In the genomic region with DNA sequence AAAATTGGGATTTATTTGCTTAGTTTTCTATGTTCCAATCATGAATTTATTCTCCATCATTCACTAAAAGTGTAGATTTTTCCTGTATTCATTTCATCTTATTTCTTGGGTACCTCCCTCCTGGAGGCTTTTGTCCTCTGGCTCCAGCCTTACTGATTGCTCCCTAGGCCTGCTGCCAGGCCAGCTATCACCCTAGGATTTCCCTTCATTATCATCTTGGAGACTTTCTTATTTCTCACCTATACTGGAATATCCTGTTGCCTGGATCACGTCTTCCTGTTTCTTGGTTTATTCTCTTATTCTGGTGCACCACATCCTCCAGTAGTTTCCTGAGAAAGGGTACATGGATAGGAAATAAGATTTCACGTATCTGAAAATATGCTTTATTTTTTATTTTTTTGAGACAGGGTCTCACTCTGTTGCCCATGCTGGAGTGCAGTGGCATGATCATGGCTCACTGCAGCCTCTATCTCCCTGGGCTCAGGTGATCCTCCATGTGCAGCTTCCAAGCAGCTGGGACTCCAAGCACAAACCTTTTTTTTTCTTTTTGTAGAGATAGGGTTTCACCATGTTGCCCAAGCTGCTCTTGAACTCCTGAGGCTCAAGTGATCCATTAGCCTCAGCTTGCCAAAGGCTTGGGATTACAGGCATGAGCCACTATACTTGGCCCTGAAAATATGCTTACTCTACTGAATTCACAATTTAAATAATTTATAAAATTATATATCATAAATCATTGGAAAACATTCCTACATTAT, we compare ENCODE assay signal across 26 cellular contexts. TPM values are rescaled to one million over a fixed set of nuclear protein-coding genes. Genes with fewer than 3 reads are reported as not detected.
A peak's percentile ranks its signal among the peaks of the same experiment; 100 is the strongest.
DNase-seq lines count a peak whose midpoint lies in the region; ATAC-seq and TF ChIP-seq lines count a peak whose summit lies in the region.
"Had no signal": no experiment of that assay in that cellular context is flagged by ENCODE, and none has a peak within 500 bp of the region (broad histone marks: within the 10 kb centered on the region; RNA-seq: fewer than 3 reads in every experiment).

No MANE protein-coding gene starts in this region.

- peaks cover 11% of the 10 kb centered on the region for H3K4me1 ChIP-seq in psoas muscle
- no peaks in the 10 kb centered on the region for H3K4me1 ChIP-seq in mucosa of descending colon (ENCODE audit: low read depth)

- H3K9me3 ChIP-seq in psoas muscle (no peaks in the 10 kb centered on the region), mucosa of descending colon (no peaks in the 10 kb centered on the region)
- H3K9me3 ChIP-seq: MG63 had no signal

- no peaks in the 10 kb centered on the region for H3K9me3 Mint-ChIP-seq in activated naive CD8-positive, alpha-beta T cell treated with anti-CD3 and anti-CD28 coated beads, Interleukin-2, amount 10 ng/mL, durations not matched to agents 7 days and 5 days
- no peaks in the 10 kb centered on the region for H3K9me3 Mint-ChIP-seq in activated naive CD8-positive, alpha-beta T cell treated with anti-CD3 and anti-CD28 coated beads for 36 hours
- H3K9me3 Mint-ChIP-seq: CD4-positive, alpha-beta T cell; GM23338; IgD-negative memory B cell had no signal

- H3K36me3 ChIP-seq in psoas muscle (ENCODE audit: insufficient read depth in 1 of 2, low read depth in 1 of 2) (peaks cover 5% of the 10 kb centered on the region in 2 donors), mucosa of descending colon (ENCODE audit: low read depth) (no peaks in the 10 kb centered on the region)
- H3K36me3 ChIP-seq: MG63 had no signal

- H3K36me3 Mint-ChIP-seq in activated naive CD8-positive, alpha-beta T cell treated with anti-CD3 and anti-CD28 coated beads, Interleukin-2, amount 10 ng/mL, durations not matched to agents 7 days and 5 days = peaks cover 19% of the 10 kb centered on the region
- H3K36me3 Mint-ChIP-seq in activated naive CD8-positive, alpha-beta T cell treated with anti-CD3 and anti-CD28 coated beads for 36 hours = peaks cover 2% of the 10 kb centered on the region
- H3K36me3 Mint-ChIP-seq: IgD-negative memory B cell had no signal

- H3K4me3 Mint-ChIP-seq in activated naive CD8-positive, alpha-beta T cell treated with anti-CD3 and anti-CD28 coated beads, Interleukin-2, amount 10 ng/mL, durations not matched to agents 7 days and 5 days = peak overlapping the region; percentile 72
- no peak overlapping the region for H3K4me3 Mint-ChIP-seq in activated naive CD8-positive, alpha-beta T cell treated with anti-CD3 and anti-CD28 coated beads for 36 hours
- H3K4me3 Mint-ChIP-seq: B cell; CD4-positive, alpha-beta T cell; GM23338; IgD-negative memory B cell had no signal

- H3K27me3 Mint-ChIP-seq in activated naive CD8-positive, alpha-beta T cell treated with anti-CD3 and anti-CD28 coated beads, Interleukin-2, amount 10 ng/mL, durations not matched to agents 7 days and 5 days = no peaks in the 10 kb centered on the region
- H3K27me3 Mint-ChIP-seq in activated naive CD8-positive, alpha-beta T cell treated with anti-CD3 and anti-CD28 coated beads for 36 hours = no peaks in the 10 kb centered on the region
- H3K27me3 Mint-ChIP-seq: B cell; CD4-positive, alpha-beta T cell; IgD-negative memory B cell had no signal

- intact Hi-C loops in psoas muscle (cut with DNase I) = no loop called here
- intact Hi-C loops in mucosa of descending colon (cut with DNase I, micrococcal nuclease) = no loop called here

- peaks cover 23% of the 10 kb centered on the region for H3K4me1 Mint-ChIP-seq in activated naive CD8-positive, alpha-beta T cell treated with anti-CD3 and anti-CD28 coated beads, Interleukin-2, amount 10 ng/mL, durations not matched to agents 7 days and 5 days
- peaks cover 8% of the 10 kb centered on the region for H3K4me1 Mint-ChIP-seq in activated naive CD8-positive, alpha-beta T cell treated with anti-CD3 and anti-CD28 coated beads for 36 hours
- H3K4me1 Mint-ChIP-seq: GM23338 had no signal

- H3K4me3 ChIP-seq in psoas muscle (no peak overlapping the region), mucosa of descending colon (no peak overlapping the region)
- H3K4me3 ChIP-seq: GM23338, MG63, PC-9 had no signal

- H3K27me3 ChIP-seq in psoas muscle (ENCODE audit: insufficient read depth in 3 of 3, low read length in 2 of 3) = no peaks in the 10 kb centered on the region
- H3K27me3 ChIP-seq: MG63 had no signal

- TF ChIP-seq CTCF in psoas muscle (IDR thresholded peaks at IDR 0.05) (no peak), mucosa of descending colon (IDR thresholded peaks at IDR 0.05) (no peak)

- no peak for ATAC-seq in activated naive CD8-positive, alpha-beta T cell treated with anti-CD3 and anti-CD28 coated beads, Interleukin-2, amount 10 ng/mL, durations not matched to agents 7 days and 5 days (ENCODE audit: low read depth)
- peak; percentile 78 to 92 (median 86) for ATAC-seq in psoas muscle
- no peak for ATAC-seq in mucosa of descending colon
- ATAC-seq in GM19395 (IDR thresholded peaks at IDR 0.05; ENCODE audit: unreplicated experiment) = no peak
- ATAC-seq: GM23338 had no signal

- POLR2A ChIA-PET in activated naive CD8-positive, alpha-beta T cell treated with anti-CD3 and anti-CD28 coated beads, Interleukin-2, amount 10 ng/mL, durations not matched to agents 7 days and 5 days (lab: Charles Lee) = interaction anchor here (3.0 kb wide), 1 partner anchor 13 kb away, joined by 11 read pairs; the partner anchor contains the start of gene KPNB1

- H3K27ac ChIP-seq in psoas muscle = peak overlapping the region; percentile 11
- H3K27ac ChIP-seq: 22Rv1, PC-9, RWPE1 had no signal

- WGBS in psoas muscle, 3 donors = 65 to 85% (median 73%) methylated on average over 2 of the region's 2 CpGs

- DNase-seq in NCI-H2107 treated with DMSO at 0.1 percent for 48 hours (lab: John Stamatoyannopoulos, UW; ENCODE audit: unreplicated experiment) (peak; percentile 63), NCI-H2107 (lab: John Stamatoyannopoulos, UW) (no peak), fibroblast of gingiva (ENCODE audit: low read depth) (peak; percentile 24), psoas muscle (no peak), mucosa of descending colon (no peak)
- DNase-seq in activated naive CD8-positive, alpha-beta T cell treated with anti-CD3 and anti-CD28 coated beads, Interleukin-2, amount 10 ng/mL, durations not matched to agents 7 days and 5 days = no peak
- DNase-seq in activated naive CD8-positive, alpha-beta T cell treated with anti-CD3 and anti-CD28 coated beads for 36 hours = no peak
- DNase-seq: CD4-positive, alpha-beta T cell; DMS153; GF-D8; HCEC 1CT; Kasumi-1; MG63; NCI-H1048; NCI-H1436; NCI-H1930; NCI-H345; NCI-H524 treated with DMSO at 0.1 percent for 48 hours; PC-9; SIG-M5 had no signal

- peak overlapping the region; percentile 63 for H3K27ac Mint-ChIP-seq in activated naive CD8-positive, alpha-beta T cell treated with anti-CD3 and anti-CD28 coated beads, Interleukin-2, amount 10 ng/mL, durations not matched to agents 7 days and 5 days
- no peak overlapping the region for H3K27ac Mint-ChIP-seq in activated naive CD8-positive, alpha-beta T cell treated with anti-CD3 and anti-CD28 coated beads for 36 hours
- H3K27ac Mint-ChIP-seq: B cell; CD4-positive, alpha-beta T cell; GM23338; IgD-negative memory B cell had no signal

RNA-seq across cellular contexts. Expression of gene KPNB1, which starts 13.3 kb away (rescaled TPM):
- total RNA-seq in activated naive CD8-positive, alpha-beta T cell treated with anti-CD3 and anti-CD28 coated beads, Interleukin-2, amount 10 ng/mL, durations not matched to agents 7 days and 5 days = 100 to 1,000 TPM; 335 TPM
- 100 to 1,000 TPM; 886 to 911 TPM for total RNA-seq in activated naive CD8-positive, alpha-beta T cell treated with anti-CD3 and anti-CD28 coated beads for 36 hours
- 100 to 1,000 TPM; 192 to 323 (median 227) TPM for total RNA-seq in psoas muscle
- polyA plus RNA-seq in psoas muscle = 100 to 1,000 TPM in 2 of 3 donors, 10 to 100 TPM in 1; 78.0 to 121 (median 120) TPM
- total RNA-seq in mucosa of descending colon = 100 to 1,000 TPM; 162 to 269 (median 217) TPM

RNA-seq across cellular contexts. Expression of gene TBKBP1, which starts 57.5 kb away (rescaled TPM):
- total RNA-seq in activated naive CD8-positive, alpha-beta T cell treated with anti-CD3 and anti-CD28 coated beads, Interleukin-2, amount 10 ng/mL, durations not matched to agents 7 days and 5 days = 1 to 10 TPM; 8.0 to 8.9 TPM
- 10 to 100 TPM; 11.7 to 11.9 TPM for total RNA-seq in activated naive CD8-positive, alpha-beta T cell treated with anti-CD3 and anti-CD28 coated beads for 36 hours
- 10 to 100 TPM; 14.5 to 20.6 (median 18.9) TPM for total RNA-seq in psoas muscle
- 10 to 100 TPM in 2 of 3 donors, 1 to 10 TPM in 1; 5.3 to 37.9 (median 27.4) TPM for polyA plus RNA-seq in psoas muscle
- total RNA-seq in mucosa of descending colon = 10 to 100 TPM in 1 of 3 donors, 1 to 10 TPM in 2; 2.3 to 20.3 (median 3.2) TPM

Comparison
In these comparisons a context has a peak if more than half of its experiments do, and no peak if none do; other contexts are left out.
1. DNase-seq: peak in NCI-H2107 treated with DMSO at 0.1 percent for 48 hours (single experiment) and fibroblast of gingiva (single experiment); none in NCI-H2107 (single experiment), activated naive CD8-positive, alpha-beta T cell treated with anti-CD3 and anti-CD28 coated beads, Interleukin-2, amount 10 ng/mL, durations not matched to agents 7 days and 5 days (single experiment), activated naive CD8-positive, alpha-beta T cell treated with anti-CD3 and anti-CD28 coated beads for 36 hours (single experiment), psoas muscle (0 of 2) and mucosa of descending colon (0 of 3).
2. ATAC-seq: peak in psoas muscle (4 of 4); none in activated naive CD8-positive, alpha-beta T cell treated with anti-CD3 and anti-CD28 coated beads, Interleukin-2, amount 10 ng/mL, durations not matched to agents 7 days and 5 days (single experiment), mucosa of descending colon (single experiment) and GM19395 (single experiment).